ENCODE assay signal across 17 cellular contexts in the genomic region with DNA sequence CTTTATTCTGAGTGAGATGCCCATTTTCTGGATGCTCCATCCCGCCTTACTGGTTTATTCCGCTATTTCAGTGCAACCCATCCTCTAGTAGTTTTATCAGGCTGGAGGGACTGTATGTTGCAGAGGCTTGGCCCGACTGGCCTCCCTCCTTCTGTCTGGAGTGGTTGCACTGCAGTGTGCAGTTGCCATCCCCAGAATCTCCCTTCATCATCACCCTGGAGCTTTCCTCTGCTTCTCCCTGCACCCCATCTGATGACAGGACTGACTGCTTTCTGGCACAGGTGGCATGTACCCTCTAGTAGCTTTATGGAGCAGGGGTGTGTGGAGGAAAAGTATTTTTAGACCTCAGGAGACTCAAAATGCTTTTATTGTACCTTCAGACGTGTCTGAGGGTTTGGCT. TPM values are rescaled to one million over a fixed set of nuclear protein-coding genes. Genes with fewer than 3 reads are reported as not detected.
DNase-seq lines count a peak whose midpoint lies in the region; ATAC-seq and TF ChIP-seq lines count a peak whose summit lies in the region.
"Had no signal": no experiment of that assay in that cellular context is flagged by ENCODE, and none has a peak within 500 bp of the region (broad histone marks: within the 10 kb centered on the region; RNA-seq: fewer than 3 reads in every experiment).

No MANE protein-coding gene starts in this region.

- H3K27me3 Mint-ChIP-seq in T-helper 17 cell (no peaks in the 10 kb centered on the region), glutamatergic neuron (ENCODE audit: unreplicated experiment) (peaks cover 13% of the 10 kb centered on the region)
- H3K27me3 Mint-ChIP-seq: CD4-positive, alpha-beta memory T cell had no signal

- peak; percentile 23 for ATAC-seq in Right ventricle myocardium superior (ENCODE audit: poor library complexity)
- no peak for ATAC-seq in T-helper 17 cell
- no peak for ATAC-seq in GM21717 (IDR thresholded peaks at IDR 0.05; ENCODE audit: unreplicated experiment)
- no peak for ATAC-seq in HG03460 (IDR thresholded peaks at IDR 0.05; ENCODE audit: unreplicated experiment)
- ATAC-seq: GM23338, HCT116 had no signal

- H3K4me3 Mint-ChIP-seq in T-helper 17 cell (no peak overlapping the region), glutamatergic neuron (ENCODE audit: unreplicated experiment) (peak overlapping the region; percentile 19)
- H3K4me3 Mint-ChIP-seq: CD4-positive, alpha-beta memory T cell; GM23338; H9 had no signal

- no peak for TF ChIP-seq CTCF in glutamatergic neuron (IDR thresholded peaks at IDR 0.05; ENCODE audit: partially characterized antibody, unreplicated experiment)

- H3K9me3 ChIP-seq in T-helper 17 cell (ENCODE audit: control insufficient read depth, low read length, poor library complexity, severe bottlenecking): no peaks in the 10 kb centered on the region

- intact Hi-C loops in Right ventricle myocardium superior (cut with DNase I) (no loop called here), cardiac septum (cut with DNase I) (no loop called here)

- peaks cover 13% of the 10 kb centered on the region for H3K9me3 Mint-ChIP-seq in glutamatergic neuron (ENCODE audit: unreplicated experiment)
- H3K9me3 Mint-ChIP-seq: GM23338, H9 had no signal

- H3K4me1 Mint-ChIP-seq in T-helper 17 cell (peaks cover 26% of the 10 kb centered on the region), glutamatergic neuron (ENCODE audit: low read depth, unreplicated experiment) (peaks cover 43% of the 10 kb centered on the region)

- H3K36me3 Mint-ChIP-seq in T-helper 17 cell (ENCODE audit: low read depth) (peaks cover 2% of the 10 kb centered on the region), glutamatergic neuron (ENCODE audit: unreplicated experiment) (no peaks in the 10 kb centered on the region)

- H3K27ac Mint-ChIP-seq in T-helper 17 cell: peak overlapping the region; percentile 88
- no peak overlapping the region for H3K27ac Mint-ChIP-seq in glutamatergic neuron (ENCODE audit: unreplicated experiment)
- H3K27ac Mint-ChIP-seq: GM23338, H9 had no signal

- DNase-seq in Right ventricle myocardium superior: no peak
- no peak for DNase-seq in cardiac septum (ENCODE audit: low spot score)
- no peak for DNase-seq in T-helper 17 cell
- DNase-seq in glutamatergic neuron: no peak
- DNase-seq: C1 segment of cervical spinal cord; Calu3; CD4-positive, alpha-beta memory T cell; COR-L47; DMS53; DMS79 treated with DMSO at 0.1 percent for 48 hours; GF-D8; H9 had no signal

RNA-seq across cellular contexts. Expression of gene WRNIP1, which starts 21.1 kb away (rescaled TPM):
- total RNA-seq in Right ventricle myocardium superior: 39.8 TPM
- 35.2 TPM for total RNA-seq in cardiac septum
- total RNA-seq in T-helper 17 cell: 10 to 100 TPM; 34.0 to 45.3 TPM
- 46.5 TPM for total RNA-seq in glutamatergic neuron (ENCODE audit: unreplicated experiment)

RNA-seq across cellular contexts. Expression of gene MYLK4, which starts 35.5 kb away (rescaled TPM):
- total RNA-seq in Right ventricle myocardium superior: 1.4 TPM
- total RNA-seq in cardiac septum: 0.51 TPM
- total RNA-seq in T-helper 17 cell: 1 to 10 TPM in 1 of 2 donors, under 1 TPM in 1; 0.45 to 1.7 TPM
- total RNA-seq in glutamatergic neuron (ENCODE audit: unreplicated experiment): 0.49 TPM

RNA-seq across cellular contexts. Expression of gene SERPINB1, which starts 55.4 kb away (rescaled TPM):
- 25.3 TPM for total RNA-seq in Right ventricle myocardium superior
- 26.4 TPM for total RNA-seq in cardiac septum
- total RNA-seq in T-helper 17 cell: 10 to 100 TPM; 39.2 to 44.4 TPM
- 8.2 TPM for total RNA-seq in glutamatergic neuron (ENCODE audit: unreplicated experiment)
- total RNA-seq: G401 had no signal
